15 cellular contexts compared by ENCODE assay signal in the genomic region with DNA sequence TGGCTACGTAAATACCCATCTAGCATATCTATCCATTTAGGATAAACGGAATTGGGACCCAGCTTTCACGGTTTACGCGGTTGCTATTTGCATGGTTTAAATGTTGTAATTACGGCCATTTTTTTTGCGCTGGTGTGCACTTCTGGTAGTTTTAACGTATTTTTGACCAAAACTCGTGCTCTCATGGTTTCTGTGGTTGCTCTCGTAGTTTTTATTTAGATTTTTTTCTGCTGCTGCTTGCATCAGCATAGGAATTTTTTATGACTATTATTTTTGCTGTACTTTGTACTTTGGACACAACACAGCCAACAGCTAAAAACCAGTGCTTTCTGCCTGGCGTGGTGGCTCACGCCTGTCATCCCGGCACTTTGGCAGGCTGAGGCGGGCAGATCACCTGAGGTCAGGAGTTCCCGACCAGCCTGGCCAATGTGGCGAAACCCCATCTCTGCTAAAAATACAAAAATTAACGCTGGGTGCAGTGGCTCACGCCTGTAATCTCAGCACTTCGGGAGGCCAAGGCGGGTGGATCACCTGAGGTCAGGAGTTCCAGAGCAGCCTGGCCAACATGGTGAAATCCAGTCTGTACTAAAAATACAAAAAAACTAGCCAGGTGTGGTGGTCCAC. TPM values are rescaled to one million over a fixed set of nuclear protein-coding genes. Genes with fewer than 3 reads are reported as not detected.
DNase-seq lines count a peak whose midpoint lies in the region; ATAC-seq and TF ChIP-seq lines count a peak whose summit lies in the region.
"Had no signal": no experiment of that assay in that cellular context is flagged by ENCODE, and none has a peak within 500 bp of the region (broad histone marks: within the 10 kb centered on the region; RNA-seq: fewer than 3 reads in every experiment).

No MANE protein-coding gene starts in this region.

- H3K23ac ChIP-seq in neuronal stem cell (ENCODE audit: low read depth, low read length, poor library complexity): no peak overlapping the region

- H3K27ac ChIP-seq in DOHH2 (ENCODE audit: low read depth, low read length): peak overlapping the region; percentile 57
- H3K27ac ChIP-seq in mucosa of rectum (ENCODE audit: low read depth in 2 of 2, low read length in 2 of 2): peak overlapping the region; percentile 49 to 57
- no peak overlapping the region for H3K27ac ChIP-seq in neuronal stem cell (replicated peaks; ENCODE audit: low read length)
- no peak overlapping the region for H3K27ac ChIP-seq in brain microvascular endothelial cell

- H3K9me2 ChIP-seq in DOHH2 (replicated peaks; ENCODE audit: control insufficient read depth, low read length): no peaks in the 10 kb centered on the region

- H3K4me1 Mint-ChIP-seq in WTC11: no peaks in the 10 kb centered on the region
- peaks cover 5% of the 10 kb centered on the region for H3K4me1 Mint-ChIP-seq in activated T-helper 1 cell treated with anti-CD3 and anti-CD28 coated beads, Interleukin-12 subunit alpha, Interleukin-12 subunit beta, Interleukin-2, Interleukin-4 antibody, amounts not matched to agents 30 ng/mL and 10 ng/mL and 1 ng/mL, durations not matched to agents 14 hours and 24 hours and 36 hours (ENCODE audit: low read depth)

- no peak for ATAC-seq in WTC11
- ATAC-seq: SK-N-SH treated with all-trans-retinoic acid at 6 μM for 48 hours; stimulated activated effector memory CD8-positive, alpha-beta T cell treated with anti-CD3 and anti-CD28 coated beads, Interleukin-12 subunit alpha, Interleukin-12 subunit beta, amount 100 ng/mL, for 72 hours had no signal

- no peak overlapping the region for H2BK12ac ChIP-seq in neuronal stem cell (ENCODE audit: low read length)

- H3K4me2 ChIP-seq in DOHH2 (ENCODE audit: low read length) (peak overlapping the region; percentile 56), neuronal stem cell (ENCODE audit: insufficient read depth, low read length, poor library complexity, severe bottlenecking) (no peak overlapping the region)

- H3K4ac ChIP-seq in neuronal stem cell (ENCODE audit: low read length): no peak overlapping the region

- H3K4me3 ChIP-seq in DOHH2 (ENCODE audit: low read length) (peak overlapping the region; percentile 55), mucosa of rectum (ENCODE audit: low read length in 2 of 2) (peak overlapping the region in 1 of 2 donors; percentile 65), neuronal stem cell (ENCODE audit: low read length in 2 of 2) (no peak overlapping the region), brain microvascular endothelial cell (ENCODE audit: low read depth, low read length) (no peak overlapping the region)
- H3K4me3 ChIP-seq: ascending aorta had no signal

- H3K9ac ChIP-seq in mucosa of rectum (ENCODE audit: low read depth in 1 of 2, low read length in 2 of 2) (peak overlapping the region; percentile 14 to 52), neuronal stem cell (ENCODE audit: low read depth, low read length, poor library complexity) (no peak overlapping the region)

- intact Hi-C loops in activated T-helper 1 cell treated with anti-CD3 and anti-CD28 coated beads, Interleukin-12 subunit alpha, Interleukin-12 subunit beta, Interleukin-2, Interleukin-4 antibody, amounts not matched to agents 30 ng/mL and 10 ng/mL and 1 ng/mL, durations not matched to agents 14 hours and 24 hours and 36 hours (cut with micrococcal nuclease): loop anchor here (5.0 kb wide), 1 partner anchor 107 kb away; no protein-coding TSS in a partner anchor

- POLR2A ChIA-PET in WTC11 (lab: Charles Lee): no interaction called here

- in situ Hi-C loops in brain microvascular endothelial cell (cut with HindIII; ENCODE audit: low pct_ligation_motif_present, low sequenced_read_pairs): no loop called here

- no peaks in the 10 kb centered on the region for H3K36me3 Mint-ChIP-seq in WTC11
- no peaks in the 10 kb centered on the region for H3K36me3 Mint-ChIP-seq in activated T-helper 1 cell treated with anti-CD3 and anti-CD28 coated beads, Interleukin-12 subunit alpha, Interleukin-12 subunit beta, Interleukin-2, Interleukin-4 antibody, amounts not matched to agents 30 ng/mL and 10 ng/mL and 1 ng/mL, durations not matched to agents 14 hours and 24 hours and 36 hours (ENCODE audit: low read depth)
- H3K36me3 Mint-ChIP-seq: stimulated activated effector memory CD8-positive, alpha-beta T cell treated with anti-CD3 and anti-CD28 coated beads, Interleukin-12 subunit alpha, Interleukin-12 subunit beta, amount 100 ng/mL, for 72 hours had no signal

- DNase-seq in HT-29 (ENCODE audit: low spot score): peak; percentile 4
- DNase-seq in WTC11 (ENCODE audit: low spot score): no peak
- DNase-seq in NCI-H1105 treated with DMSO at 0.1 percent for 48 hours (lab: John Stamatoyannopoulos, UW): no peak
- DNase-seq in activated T-helper 1 cell treated with anti-CD3 and anti-CD28 coated beads, Interleukin-12 subunit alpha, Interleukin-12 subunit beta, Interleukin-2, Interleukin-4 antibody, amounts not matched to agents 30 ng/mL and 10 ng/mL and 1 ng/mL, durations not matched to agents 14 hours and 24 hours and 36 hours (ENCODE audit: low spot score): no peak
- no peak for DNase-seq in neuronal stem cell (ENCODE audit: low spot score)
- no peak for DNase-seq in brain microvascular endothelial cell
- DNase-seq: COR-L47, IMR-90 had no signal

- H3K18ac ChIP-seq in neuronal stem cell (ENCODE audit: low read length): no peak overlapping the region

- peaks cover 7% of the 10 kb centered on the region; the same call in 1 of the 2 replicates for H3K9me3 ChIP-seq in DOHH2 (ENCODE audit: control insufficient read depth, insufficient read depth, low read length)
- no peaks in the 10 kb centered on the region for H3K9me3 ChIP-seq in mucosa of rectum (ENCODE audit: control insufficient read depth in 2 of 2, low read length in 2 of 2)
- H3K9me3 ChIP-seq in neuronal stem cell (replicated peaks in 1 of 2; ENCODE audit: control insufficient read depth in 2 of 2, insufficient read depth in 1 of 2, low read depth in 1 of 2, low read length in 2 of 2): no peaks in the 10 kb centered on the region
- H3K9me3 ChIP-seq: ascending aorta had no signal

- H3K36me3 ChIP-seq in DOHH2 (ENCODE audit: control insufficient read depth, low read length) (no peaks in the 10 kb centered on the region), mucosa of rectum (ENCODE audit: control insufficient read depth in 2 of 2, insufficient read depth in 2 of 2, low read length in 2 of 2) (no peaks in the 10 kb centered on the region), neuronal stem cell (replicated peaks in 1 of 2; ENCODE audit: control insufficient read depth in 2 of 2, insufficient read depth in 2 of 2, low read length in 2 of 2) (no peaks in the 10 kb centered on the region), brain microvascular endothelial cell (replicated peaks) (no peaks in the 10 kb centered on the region)
- H3K36me3 ChIP-seq: ascending aorta had no signal

- peaks cover 31% of the 10 kb centered on the region for H3K4me1 ChIP-seq in DOHH2 (ENCODE audit: control insufficient read depth, low read length)
- H3K4me1 ChIP-seq in mucosa of rectum (ENCODE audit: control insufficient read depth in 2 of 2, insufficient read depth in 2 of 2, low read length in 2 of 2): peaks cover 13 to 15% of the 10 kb centered on the region in 2 donors
- peaks cover 0 to 2% of the 10 kb centered on the region in 2 donors for H3K4me1 ChIP-seq in neuronal stem cell (ENCODE audit: control insufficient read depth in 2 of 2, insufficient read depth in 1 of 2, low read depth in 1 of 2, low read length in 2 of 2)
- H3K4me1 ChIP-seq: ascending aorta had no signal

- H3K79me2 ChIP-seq in DOHH2 (ENCODE audit: control insufficient read depth, low read length): no peaks in the 10 kb centered on the region

- H4K20me1 ChIP-seq in DOHH2 (ENCODE audit: control insufficient read depth, insufficient read depth, low read depth, low read length): no peaks in the 10 kb centered on the region

- H3K79me1 ChIP-seq in neuronal stem cell (ENCODE audit: low read depth, low read length): no peaks in the 10 kb centered on the region

- no peaks in the 10 kb centered on the region; the same call in 1 of the 2 replicates for H3K27me3 ChIP-seq in DOHH2 (ENCODE audit: control insufficient read depth, low read length)
- H3K27me3 ChIP-seq in mucosa of rectum (ENCODE audit: control insufficient read depth in 2 of 2, insufficient read depth in 2 of 2, low read length in 2 of 2): no peaks in the 10 kb centered on the region
- no peaks in the 10 kb centered on the region for H3K27me3 ChIP-seq in neuronal stem cell (ENCODE audit: control insufficient read depth in 3 of 3, insufficient read depth in 3 of 3, low read depth in 1 of 3, low read length in 3 of 3)
- no peaks in the 10 kb centered on the region for H3K27me3 ChIP-seq in brain microvascular endothelial cell (replicated peaks)
- H3K27me3 ChIP-seq: ascending aorta had no signal

- H2BK15ac ChIP-seq in neuronal stem cell (ENCODE audit: low read length): no peak overlapping the region

- H2AK5ac ChIP-seq in neuronal stem cell (ENCODE audit: low read depth, low read length): no peak overlapping the region

- H2BK120ac ChIP-seq in neuronal stem cell (ENCODE audit: low read depth, low read length): no peak overlapping the region

- H3K4me3 Mint-ChIP-seq in WTC11: no peak overlapping the region
- H3K4me3 Mint-ChIP-seq in activated T-helper 1 cell treated with anti-CD3 and anti-CD28 coated beads, Interleukin-12 subunit alpha, Interleukin-12 subunit beta, Interleukin-2, Interleukin-4 antibody, amounts not matched to agents 30 ng/mL and 10 ng/mL and 1 ng/mL, durations not matched to agents 14 hours and 24 hours and 36 hours: no peak overlapping the region
- H3K4me3 Mint-ChIP-seq: stimulated activated effector memory CD8-positive, alpha-beta T cell treated with anti-CD3 and anti-CD28 coated beads, Interleukin-12 subunit alpha, Interleukin-12 subunit beta, amount 100 ng/mL, for 72 hours had no signal

- CTCF ChIA-PET in WTC11 (lab: Charles Lee): interaction anchor here (1.1 to 2.6 kb wide), 2 partner anchors 119 to 239 kb away, joined by 5 to 7 read pairs; no protein-coding TSS in a partner anchor

- no peak overlapping the region for H2BK5ac ChIP-seq in neuronal stem cell (ENCODE audit: low read length)

- peaks cover 8% of the 10 kb centered on the region for H3K9me3 Mint-ChIP-seq in WTC11
- no peaks in the 10 kb centered on the region for H3K9me3 Mint-ChIP-seq in activated T-helper 1 cell treated with anti-CD3 and anti-CD28 coated beads, Interleukin-12 subunit alpha, Interleukin-12 subunit beta, Interleukin-2, Interleukin-4 antibody, amounts not matched to agents 30 ng/mL and 10 ng/mL and 1 ng/mL, durations not matched to agents 14 hours and 24 hours and 36 hours
- H3K9me3 Mint-ChIP-seq: stimulated activated effector memory CD8-positive, alpha-beta T cell treated with anti-CD3 and anti-CD28 coated beads, Interleukin-12 subunit alpha, Interleukin-12 subunit beta, amount 100 ng/mL, for 72 hours had no signal

- no peak overlapping the region for H4K91ac ChIP-seq in neuronal stem cell (ENCODE audit: low read depth, low read length, poor library complexity)

- H3K27me3 Mint-ChIP-seq in WTC11 (ENCODE audit: low read depth): no peaks in the 10 kb centered on the region
- no peaks in the 10 kb centered on the region for H3K27me3 Mint-ChIP-seq in activated T-helper 1 cell treated with anti-CD3 and anti-CD28 coated beads, Interleukin-12 subunit alpha, Interleukin-12 subunit beta, Interleukin-2, Interleukin-4 antibody, amounts not matched to agents 30 ng/mL and 10 ng/mL and 1 ng/mL, durations not matched to agents 14 hours and 24 hours and 36 hours (ENCODE audit: insufficient read depth)

- no peak overlapping the region for H3K27ac Mint-ChIP-seq in WTC11
- H3K27ac Mint-ChIP-seq in activated T-helper 1 cell treated with anti-CD3 and anti-CD28 coated beads, Interleukin-12 subunit alpha, Interleukin-12 subunit beta, Interleukin-2, Interleukin-4 antibody, amounts not matched to agents 30 ng/mL and 10 ng/mL and 1 ng/mL, durations not matched to agents 14 hours and 24 hours and 36 hours: no peak overlapping the region
- H3K27ac Mint-ChIP-seq: stimulated activated effector memory CD8-positive, alpha-beta T cell treated with anti-CD3 and anti-CD28 coated beads, Interleukin-12 subunit alpha, Interleukin-12 subunit beta, amount 100 ng/mL, for 72 hours had no signal

- peaks cover 7% of the 10 kb centered on the region; the same call in 1 of the 2 replicates for H3F3A ChIP-seq in DOHH2 (ENCODE audit: control insufficient read depth, insufficient read depth)

- H4K8ac ChIP-seq in neuronal stem cell (ENCODE audit: low read depth, low read length): no peak overlapping the region

- H2AFZ ChIP-seq in neuronal stem cell (ENCODE audit: low read length): no peak overlapping the region

- TF ChIP-seq CTCF in DOHH2 (IDR thresholded peaks at IDR 0.05; ENCODE audit: low read depth, low read length, poor library complexity, severe bottlenecking) (no peak), WTC11 (IDR thresholded peaks at IDR 0.05) (no peak), brain microvascular endothelial cell (IDR thresholded peaks at IDR 0.05; ENCODE audit: low read depth, low read length, missing control alignments) (no peak)

- no peak overlapping the region for H3K14ac ChIP-seq in neuronal stem cell (ENCODE audit: low read length)

- no CpG with 5 or more reads among the region's 20 CpGs for WGBS in neuronal stem cell (ENCODE audit: extremely low coverage in 2 of 2, insufficient read length in 2 of 2, insufficient replicate concordance in 1 of 2), 2 donors

RNA-seq across cellular contexts. Expression of gene TIMM13, which starts 32.6 kb away (rescaled TPM):
- total RNA-seq in HT-29 (2014; rRNA removed; shearing (Covaris generic)): 154 and 163 TPM in 2 replicates
- total RNA-seq in WTC11 (2021): 296 to 342 TPM (median 309 TPM) in 3 replicates
- 178 and 185 TPM in 2 replicates for total RNA-seq in activated T-helper 1 cell treated with anti-CD3 and anti-CD28 coated beads, Interleukin-12 subunit alpha, Interleukin-12 subunit beta, Interleukin-2, Interleukin-4 antibody, amounts not matched to agents 30 ng/mL and 10 ng/mL and 1 ng/mL, durations not matched to agents 14 hours and 24 hours and 36 hours
- polyA plus RNA-seq in neuronal stem cell (2013, experiment 1 of 2): 75.3 TPM
- 72.7 TPM for polyA plus RNA-seq in neuronal stem cell (2013, experiment 2 of 2)

RNA-seq across cellular contexts. Expression of gene TMPRSS9, which starts 34.7 kb away (rescaled TPM):
- total RNA-seq in HT-29 (2014; rRNA removed; shearing (Covaris generic)): 0.31 TPM in 1 of 2 replicates, not detected in the other
- total RNA-seq in WTC11 (2021): 0.37 to 0.57 TPM (median 0.55 TPM) in 3 replicates
- total RNA-seq in activated T-helper 1 cell treated with anti-CD3 and anti-CD28 coated beads, Interleukin-12 subunit alpha, Interleukin-12 subunit beta, Interleukin-2, Interleukin-4 antibody, amounts not matched to agents 30 ng/mL and 10 ng/mL and 1 ng/mL, durations not matched to agents 14 hours and 24 hours and 36 hours: not detected in 2 replicates
- 0.04 TPM for polyA plus RNA-seq in neuronal stem cell (2013, experiment 1 of 2)
- polyA plus RNA-seq in neuronal stem cell (2013, experiment 2 of 2): 0.03 TPM
- total RNA-seq: activated CD8-positive, alpha-beta memory T cell treated with anti-CD3 and anti-CD28 coated beads for 36 hours; ascending aorta; IMR-90; myocyte had no signal
- polyA plus RNA-seq: IMR-90 had no signal

Comparison
In these comparisons a context has a peak if more than half of its experiments do, and no peak if none do; other contexts are left out.
1. H3K27ac ChIP-seq: peak in DOHH2 (single experiment) and mucosa of rectum (2 of 2); none in neuronal stem cell (single experiment) and brain microvascular endothelial cell (single experiment).